Comparison of ENCODE assay signal across 1 cellular context in genomic region chr19:1039646-1040475, GRCh38.
TF ChIP-seq lines count a peak whose summit lies in the region.

TSS of gene ABCA7 (plus strand) at chr19:1040107. CDS start at chr19:1041362, 1,255 bp downstream.

TF ChIP-seq in IMR-90, 13 proteins besides CTCF, POLR2A, EP300 and RAD21 (continued from another document):
- TF ChIP-seq, protein P1, sequence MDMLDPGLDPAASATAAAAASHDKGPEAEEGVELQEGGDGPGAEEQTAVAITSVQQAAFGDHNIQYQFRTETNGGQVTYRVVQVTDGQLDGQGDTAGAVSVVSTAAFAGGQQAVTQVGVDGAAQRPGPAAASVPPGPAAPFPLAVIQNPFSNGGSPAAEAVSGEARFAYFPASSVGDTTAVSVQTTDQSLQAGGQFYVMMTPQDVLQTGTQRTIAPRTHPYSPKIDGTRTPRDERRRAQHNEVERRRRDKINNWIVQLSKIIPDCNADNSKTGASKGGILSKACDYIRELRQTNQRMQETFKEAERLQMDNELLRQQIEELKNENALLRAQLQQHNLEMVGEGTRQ (IDR thresholded peaks at IDR 0.05; ENCODE audit: low read depth, low read length), result peak; percentile 49; the same call in 1 of the 2 replicates
- TF ChIP-seq RCOR1 (IDR thresholded peaks at IDR 0.05; ENCODE audit: insufficient replicate concordance, low read length) (no peak), FOS (IDR thresholded peaks at IDR 0.05; ENCODE audit: low read depth, low read length) (peak; percentile 36; the same call in 1 of the 2 replicates), CEBPB (IDR thresholded peaks at IDR 0.05; ENCODE audit: low read depth, low read length) (0 out of 2 replicates have a peak, but pooled peaks have one; percentile 9), BHLHE40 (IDR thresholded peaks at IDR 0.05; ENCODE audit: low read depth, low read length) (no peak), NFE2L2 (IDR thresholded peaks at IDR 0.05; ENCODE audit: low read depth, low read length) (no peak), MAZ (IDR thresholded peaks at IDR 0.05; ENCODE audit: borderline replicate concordance, low read depth, low read length) (peak; percentile 59; the same call in 1 of the 2 replicates), ELK1 (IDR thresholded peaks at IDR 0.05; ENCODE audit: borderline replicate concordance, low read depth, low read length) (no peak), CHD1 (IDR thresholded peaks at IDR 0.05; ENCODE audit: low read depth, low read length) (no peak), MXI1 (IDR thresholded peaks at IDR 0.05; ENCODE audit: borderline replicate concordance, low read depth, low read length) (no peak), RFX5 (IDR thresholded peaks at IDR 0.05; ENCODE audit: low read depth, low read length) (no peak), SMC3 (IDR thresholded peaks at IDR 0.05; ENCODE audit: low read depth, low read length) (no peak)
